In the genomic region with DNA sequence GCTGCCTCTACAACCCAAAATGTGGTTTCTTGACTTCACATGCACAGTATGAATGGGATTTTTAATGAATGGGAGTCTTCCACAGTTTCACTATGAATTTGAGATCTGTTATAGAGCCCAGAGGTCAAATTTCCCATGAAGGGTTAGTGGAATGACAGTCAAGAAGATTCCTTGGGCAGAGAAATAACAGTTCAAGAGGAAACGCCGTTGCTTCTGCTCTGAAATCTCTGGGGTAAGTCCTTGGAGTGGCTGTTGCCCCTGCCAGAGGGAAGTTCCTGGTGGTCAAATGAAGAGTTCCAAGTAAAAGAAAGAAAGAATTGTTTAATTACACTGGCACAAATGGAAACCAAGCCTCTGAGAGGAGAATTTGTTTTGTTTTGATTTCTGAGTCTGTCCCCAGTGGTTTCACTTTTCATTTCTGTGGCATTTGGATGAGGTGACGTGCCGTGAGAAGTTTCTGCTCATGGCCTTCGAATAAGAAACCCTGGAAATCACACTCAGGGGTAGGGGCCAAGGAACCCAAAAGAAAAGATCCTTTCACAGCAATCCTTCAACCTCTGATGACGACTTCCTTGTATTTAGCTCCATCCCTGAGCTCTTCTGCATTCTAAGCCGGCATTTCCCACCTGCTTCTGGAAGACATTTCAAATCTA, we compare ENCODE assay signal across 11 cellular contexts.
DNase-seq lines count a peak whose midpoint lies in the region; ATAC-seq and TF ChIP-seq lines count a peak whose summit lies in the region.
"Had no signal": no experiment of that assay in that cellular context is flagged by ENCODE, and none has a peak within 500 bp of the region (broad histone marks: within the 10 kb centered on the region; RNA-seq: fewer than 3 reads in every experiment).

No MANE protein-coding gene starts in this region.

- whole genome bisulfite sequencing in psoas muscle, 3 donors = 16 to 41% (median 17%) methylated on average over 7 of the region's 7 CpGs
- 51 to 74% methylated on average over 7 of the region's 7 CpGs for WGBS in testis, 2 donors

- peak overlapping the region; percentile 58 for H3K4me3 ChIP-seq in psoas muscle
- no peak overlapping the region for H3K4me3 ChIP-seq in testis

- DNase-seq in activated T-cell treated with anti-CD3 and anti-CD28 coated beads, Interleukin-2, amount 50 U/mL, for 4 hours = no peak
- DNase-seq in activated T-cell treated with anti-CD3 and anti-CD28 coated beads, Interleukin-2, amount 50 U/mL, for 48 hours = no peak
- DNase-seq in psoas muscle = no peak
- DNase-seq in NCI-H2081 treated with DMSO at 0.1 percent for 48 hours (lab: John Stamatoyannopoulos, UW) = no peak
- no peak for DNase-seq in DMS 273 treated with DMSO at 0.1 percent for 48 hours (lab: John Stamatoyannopoulos, UW)
- DNase-seq in testis = no peak

- H3K4me1 Mint-ChIP-seq in activated T-cell treated with anti-CD3 and anti-CD28 coated beads, Interleukin-2, amount 50 U/mL, for 4 hours (ENCODE audit: low read depth) = peaks cover 11% of the 10 kb centered on the region

- H3K27ac ChIP-seq in angular gyrus (ENCODE audit: low read depth, low read length) (peak overlapping the region; percentile 74), psoas muscle (peak overlapping the region; percentile 38), testis (peak overlapping the region in 1 of 2 donors; percentile 29)
- H3K27ac ChIP-seq: C4-2B, neutrophil, VCaP had no signal

- H3K27me3 ChIP-seq in psoas muscle (ENCODE audit: insufficient read depth in 3 of 3, low read length in 2 of 3) = no peaks in the 10 kb centered on the region
- H3K27me3 ChIP-seq in testis = no peaks in the 10 kb centered on the region
- H3K27me3 ChIP-seq: neutrophil had no signal

- TF ChIP-seq POLR2A in testis (IDR thresholded peaks at IDR 0.05) = no peak

- H3K4me1 ChIP-seq in psoas muscle (peaks cover 6% of the 10 kb centered on the region), testis (no peaks in the 10 kb centered on the region)

- TF ChIP-seq CTCF in psoas muscle (IDR thresholded peaks at IDR 0.05) = no peak
- no peak for TF ChIP-seq CTCF in testis (IDR thresholded peaks at IDR 0.05)

- H3K36me3 Mint-ChIP-seq in activated T-cell treated with anti-CD3 and anti-CD28 coated beads, Interleukin-2, amount 50 U/mL, for 4 hours (ENCODE audit: insufficient read depth) = no peaks in the 10 kb centered on the region

- no peaks in the 10 kb centered on the region for H3K9me3 ChIP-seq in psoas muscle
- H3K9me3 ChIP-seq in testis = no peaks in the 10 kb centered on the region
- H3K9me3 ChIP-seq: neutrophil had no signal

- H3K4me3 Mint-ChIP-seq in activated T-cell treated with anti-CD3 and anti-CD28 coated beads, Interleukin-2, amount 50 U/mL, for 4 hours = peak overlapping the region; percentile 66

- intact Hi-C loops in psoas muscle (cut with DNase I) (no loop called here), testis (cut with DNase I; ENCODE audit: low total_unique reads) (no loop called here)

- no peak for ATAC-seq in activated T-cell treated with anti-CD3 and anti-CD28 coated beads, Interleukin-2, amount 50 U/mL, for 4 hours
- ATAC-seq in HG03066 (IDR thresholded peaks at IDR 0.05; ENCODE audit: low read depth, unreplicated experiment) (peak; percentile 81), psoas muscle (peak in 2 of 4 donors; percentile 37 to 61)

- peaks cover 5% of the 10 kb centered on the region for H3K9me3 Mint-ChIP-seq in activated T-cell treated with anti-CD3 and anti-CD28 coated beads, Interleukin-2, amount 50 U/mL, for 4 hours

- H3K36me3 ChIP-seq in psoas muscle (ENCODE audit: insufficient read depth in 1 of 2, low read depth in 1 of 2) = no peaks in the 10 kb centered on the region
- H3K36me3 ChIP-seq in testis (ENCODE audit: low read depth, missing control alignments) = no peaks in the 10 kb centered on the region
- H3K36me3 ChIP-seq: neutrophil had no signal

- H3K27me3 Mint-ChIP-seq in activated T-cell treated with anti-CD3 and anti-CD28 coated beads, Interleukin-2, amount 50 U/mL, for 4 hours (ENCODE audit: low read depth) = peaks cover 5% of the 10 kb centered on the region
